In the genomic region with DNA sequence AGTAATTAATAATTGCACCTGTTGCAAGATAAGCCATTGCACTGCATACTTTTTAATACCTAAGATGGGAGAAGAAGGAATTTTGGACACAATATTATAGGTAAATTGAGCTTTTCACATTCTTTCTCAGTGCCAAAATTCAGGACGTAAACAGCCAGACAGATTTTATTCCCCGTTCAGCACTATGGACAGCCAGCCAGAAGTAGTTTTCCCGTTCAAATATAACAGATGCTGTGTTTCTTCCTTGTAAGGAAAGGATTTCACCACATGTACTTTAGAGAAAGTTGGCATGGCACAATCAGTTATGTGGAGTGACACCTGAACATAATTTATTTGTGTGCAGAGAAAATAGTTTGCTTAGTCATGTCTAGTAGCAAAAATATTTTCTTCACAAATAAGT, we compare ENCODE assay signal across 18 cellular contexts. TPM values are rescaled to one million over a fixed set of nuclear protein-coding genes. Genes with fewer than 3 reads are reported as not detected.
DNase-seq lines count a peak whose midpoint lies in the region; ATAC-seq, FAIRE-seq and TF ChIP-seq lines count a peak whose summit lies in the region.
"Had no signal": no experiment of that assay in that cellular context is flagged by ENCODE, and none has a peak within 500 bp of the region (broad histone marks: within the 10 kb centered on the region; RNA-seq: fewer than 3 reads in every experiment).

No MANE protein-coding gene starts in this region.

- H3K9ac ChIP-seq in GM12878 (ENCODE audit: control insufficient read depth, insufficient read depth, low read length), result no peak overlapping the region
- H3K9ac ChIP-seq: BLaER1 treated with 17β-estradiol and CSF1 and Interleukin-3, amounts not matched to agents 10 nM and 100 nM had no signal

- intact Hi-C loops in GM12878 (cut with micrococcal nuclease; ENCODE audit: unreplicated experiment), result no loop called here
- intact Hi-C loops in activated T-helper 1 cell treated with anti-CD3 and anti-CD28 coated beads, Interleukin-12 subunit alpha, Interleukin-12 subunit beta, Interleukin-2, Interleukin-4 antibody, amounts not matched to agents 30 ng/mL and 10 ng/mL and 1 ng/mL, durations not matched to agents 14 hours and 24 hours and 36 hours (cut with micrococcal nuclease), result no loop called here

- ATAC-seq in GM12878 (no peak), GM18519 (IDR thresholded peaks at IDR 0.05; ENCODE audit: low FRiP score, unreplicated experiment) (no peak)

- H4K20me1 ChIP-seq in GM12878 (ENCODE audit: control insufficient read depth, insufficient read depth), result no peaks in the 10 kb centered on the region
- H4K20me1 ChIP-seq: BLaER1 treated with 17β-estradiol and CSF1 and Interleukin-3, amounts not matched to agents 10 nM and 100 nM had no signal

- BruUV-seq in GM12878 (replicated peaks; lab: Mats Ljungman, UMichigan), result no TSS peak

- no peak for FAIRE-seq in GM12878 (lab: Jason Lieb, UNC)
- FAIRE-seq: A204.1 had no signal

- CTCF ChIA-PET in HEK293 (lab: Yijun Ruan, JAX) (no interaction called here), GM12878 (lab: Yijun Ruan, JAX) (no interaction called here)

- H3K27ac ChIP-seq in HEK293 (ENCODE audit: extremely low read depth, low read depth, low read length) (no peak overlapping the region), GM12878 (ENCODE audit: control insufficient read depth, insufficient read depth) (no peak overlapping the region)
- H3K27ac ChIP-seq: BLaER1 treated with 17β-estradiol and CSF1 and Interleukin-3, amounts not matched to agents 10 nM and 100 nM had no signal

- no peaks in the 10 kb centered on the region for H3K9me3 Mint-ChIP-seq in activated T-helper 1 cell treated with anti-CD3 and anti-CD28 coated beads, Interleukin-12 subunit alpha, Interleukin-12 subunit beta, Interleukin-2, Interleukin-4 antibody, amounts not matched to agents 30 ng/mL and 10 ng/mL and 1 ng/mL, durations not matched to agents 14 hours and 24 hours and 36 hours
- H3K9me3 Mint-ChIP-seq in progenitor cell of endocrine pancreas (ENCODE audit: low read depth), result no peaks in the 10 kb centered on the region

- H3K79me2 ChIP-seq in GM12878 (ENCODE audit: control insufficient read depth, insufficient read depth, low read length), result no peaks in the 10 kb centered on the region

- SMC1A ChIA-PET in GM12878 (lab: Charles Lee; ENCODE audit: uncharacterized antibody, unreplicated experiment), result interaction anchor here (1.0 kb wide), 1 partner anchor 10 kb away, joined by 3 read pairs; no protein-coding TSS in a partner anchor

- TF ChIP-seq CTCF in HEK293 (tag by site-specific recombination; IDR thresholded peaks at IDR 0.05) (no peak), GM12878 (IDR thresholded peaks at IDR 0.05 in 2 of 3, conservative IDR thresholded peaks at IDR 0.05 in 1 of 3; ENCODE audit: control insufficient read depth in 2 of 3, extremely low read depth in 1 of 3, insufficient read depth in 1 of 3, low read depth in 3 of 3, low read length in 3 of 3) (no peak), progenitor cell of endocrine pancreas (IDR thresholded peaks at IDR 0.05; ENCODE audit: unreplicated experiment) (no peak)

- in situ Hi-C loops in GM12878 (cut with MboI), result no loop called here

- H3K4me1 ChIP-seq in HEK293 (ENCODE audit: control insufficient read depth, insufficient read depth, low read length) (no peaks in the 10 kb centered on the region; the same call in 1 of the 2 replicates), GM12878 (ENCODE audit: control insufficient read depth, insufficient read depth, low read length) (no peaks in the 10 kb centered on the region)
- H3K4me1 ChIP-seq: BLaER1 treated with 17β-estradiol and CSF1 and Interleukin-3, amounts not matched to agents 10 nM and 100 nM had no signal

- 48% methylated on average over 3 of the region's 3 CpGs for WGBS in GM12878 (ENCODE audit: insufficient coverage, insufficient replicate concordance, low lambda C conversion rate, missing lambda C conversion rate)

- no peak overlapping the region for H3K4me2 ChIP-seq in GM12878 (ENCODE audit: control insufficient read depth, insufficient read depth)
- H3K4me2 ChIP-seq: BLaER1 treated with 17β-estradiol and CSF1 and Interleukin-3, amounts not matched to agents 10 nM and 100 nM had no signal

- no peak for TF ChIP-seq RAD21 in GM12878 (IDR thresholded peaks at IDR 0.05; ENCODE audit: insufficient read depth, low read depth, low read length)

- no peak for TF ChIP-seq POLR2A in GM12878 (IDR thresholded peaks at IDR 0.05; ENCODE audit: low read depth, low read length)

- H3K4me3 Mint-ChIP-seq in activated T-helper 1 cell treated with anti-CD3 and anti-CD28 coated beads, Interleukin-12 subunit alpha, Interleukin-12 subunit beta, Interleukin-2, Interleukin-4 antibody, amounts not matched to agents 30 ng/mL and 10 ng/mL and 1 ng/mL, durations not matched to agents 14 hours and 24 hours and 36 hours, result no peak overlapping the region
- H3K4me3 Mint-ChIP-seq in progenitor cell of endocrine pancreas (ENCODE audit: low read depth), result no peak overlapping the region
- H3K4me3 Mint-ChIP-seq: CD8-positive, alpha-beta memory T cell had no signal

- H3K27ac Mint-ChIP-seq in activated T-helper 1 cell treated with anti-CD3 and anti-CD28 coated beads, Interleukin-12 subunit alpha, Interleukin-12 subunit beta, Interleukin-2, Interleukin-4 antibody, amounts not matched to agents 30 ng/mL and 10 ng/mL and 1 ng/mL, durations not matched to agents 14 hours and 24 hours and 36 hours, result no peak overlapping the region
- H3K27ac Mint-ChIP-seq in progenitor cell of endocrine pancreas, result no peak overlapping the region
- H3K27ac Mint-ChIP-seq: CD8-positive, alpha-beta memory T cell had no signal

- TF ChIP-seq EP300 in GM12878 (IDR thresholded peaks at IDR 0.05; ENCODE audit: borderline replicate concordance in 1 of 2, control insufficient read depth in 1 of 2, low read depth in 2 of 2, low read length in 2 of 2), result no peak

- H2AFZ ChIP-seq in GM12878 (ENCODE audit: control insufficient read depth, low read depth, low read length), result no peak overlapping the region

- H3K9me3 ChIP-seq in HEK293 (ENCODE audit: control insufficient read depth, insufficient read depth, low read depth, low read length) (no peaks in the 10 kb centered on the region), GM12878 (replicated peaks; ENCODE audit: control insufficient read depth, insufficient read depth, low read length) (no peaks in the 10 kb centered on the region)
- H3K9me3 ChIP-seq: BLaER1 treated with 17β-estradiol and CSF1 and Interleukin-3, amounts not matched to agents 10 nM and 100 nM had no signal

- RAD21 ChIA-PET in GM12878 (lab: Charles Lee; ENCODE audit: unreplicated experiment), result no interaction called here

- H3K36me3 Mint-ChIP-seq in activated T-helper 1 cell treated with anti-CD3 and anti-CD28 coated beads, Interleukin-12 subunit alpha, Interleukin-12 subunit beta, Interleukin-2, Interleukin-4 antibody, amounts not matched to agents 30 ng/mL and 10 ng/mL and 1 ng/mL, durations not matched to agents 14 hours and 24 hours and 36 hours (ENCODE audit: low read depth), result no peaks in the 10 kb centered on the region
- no peaks in the 10 kb centered on the region for H3K36me3 Mint-ChIP-seq in progenitor cell of endocrine pancreas (ENCODE audit: insufficient read depth)
- H3K36me3 Mint-ChIP-seq: CD8-positive, alpha-beta memory T cell had no signal

- H3K4me3 ChIP-seq in HEK293 (ENCODE audit: low read depth, low read length) (no peak overlapping the region), GM12878 (no peak overlapping the region)
- H3K4me3 ChIP-seq: BLaER1 treated with 17β-estradiol and CSF1 and Interleukin-3, amounts not matched to agents 10 nM and 100 nM had no signal

- POLR2A ChIA-PET in HEK293 (lab: Yijun Ruan, JAX), result no interaction called here
- POLR2A ChIA-PET in GM12878 (lab: Charles Lee), result no interaction called here

- H3K36me3 ChIP-seq in HEK293 (ENCODE audit: control insufficient read depth in 2 of 2, insufficient read depth in 1 of 2, low read length in 2 of 2) (no peaks in the 10 kb centered on the region), GM12878 (ENCODE audit: control insufficient read depth in 2 of 2, insufficient read depth in 2 of 2, low read length in 1 of 2) (no peaks in the 10 kb centered on the region)
- H3K36me3 ChIP-seq: BLaER1 treated with 17β-estradiol and CSF1 and Interleukin-3, amounts not matched to agents 10 nM and 100 nM had no signal

- DNase-seq in A172 (ENCODE audit: low spot score) (peak; percentile 7), GM12878 (ENCODE audit: low read depth, low spot score) (no peak), left kidney (ENCODE audit: low read depth, low spot score) (peak; percentile 25), AG08395 (ENCODE audit: low spot score) (no peak), progenitor cell of endocrine pancreas (ENCODE audit: low spot score, unreplicated experiment) (no peak)
- no peak for DNase-seq in activated T-helper 1 cell treated with anti-CD3 and anti-CD28 coated beads, Interleukin-12 subunit alpha, Interleukin-12 subunit beta, Interleukin-2, Interleukin-4 antibody, amounts not matched to agents 30 ng/mL and 10 ng/mL and 1 ng/mL, durations not matched to agents 14 hours and 24 hours and 36 hours (ENCODE audit: low spot score)
- DNase-seq: CD8-positive, alpha-beta memory T cell; HCEC 1CT; NCI-H1105; NCI-H2081; NCI-H446 treated with DMSO at 0.1 percent for 48 hours; NCI-H748 treated with DMSO at 0.1 percent for 48 hours; NK-92 treated with Interleukin-12 subunit alpha and Interleukin-12 subunit beta, amount 100 ng/mL, for 24 hours; Right ventricle myocardium superior had no signal

- no peaks in the 10 kb centered on the region for H3K27me3 ChIP-seq in GM12878 (replicated peaks in 1 of 2; ENCODE audit: control insufficient read depth in 2 of 2, insufficient read depth in 2 of 2, low read length in 1 of 2)
- H3K27me3 ChIP-seq: BLaER1 treated with 17β-estradiol and CSF1 and Interleukin-3, amounts not matched to agents 10 nM and 100 nM had no signal

- no peaks in the 10 kb centered on the region for H3K27me3 Mint-ChIP-seq in activated T-helper 1 cell treated with anti-CD3 and anti-CD28 coated beads, Interleukin-12 subunit alpha, Interleukin-12 subunit beta, Interleukin-2, Interleukin-4 antibody, amounts not matched to agents 30 ng/mL and 10 ng/mL and 1 ng/mL, durations not matched to agents 14 hours and 24 hours and 36 hours (ENCODE audit: insufficient read depth)
- H3K27me3 Mint-ChIP-seq in progenitor cell of endocrine pancreas, result no peaks in the 10 kb centered on the region
- H3K27me3 Mint-ChIP-seq: CD8-positive, alpha-beta memory T cell had no signal

- no peaks in the 10 kb centered on the region for H3K4me1 Mint-ChIP-seq in activated T-helper 1 cell treated with anti-CD3 and anti-CD28 coated beads, Interleukin-12 subunit alpha, Interleukin-12 subunit beta, Interleukin-2, Interleukin-4 antibody, amounts not matched to agents 30 ng/mL and 10 ng/mL and 1 ng/mL, durations not matched to agents 14 hours and 24 hours and 36 hours (ENCODE audit: low read depth)
- H3K4me1 Mint-ChIP-seq in progenitor cell of endocrine pancreas (ENCODE audit: low read depth), result no peaks in the 10 kb centered on the region
- H3K4me1 Mint-ChIP-seq: CD8-positive, alpha-beta memory T cell had no signal

RNA-seq across cellular contexts. Expression of gene SEMA3E, which starts 34.8 kb away (rescaled TPM):
- total RNA-seq in A172 (2014; rRNA removed; shearing (Covaris generic)), result 0.29 and 3.6 TPM in 2 replicates
- total RNA-seq in GM12878 (2013; cell fraction: nucleolus; rRNA removed), result 0.44 and 0.73 TPM in 2 replicates
- 1.1 and 1.2 TPM in 2 replicates for total RNA-seq in GM12878 (2014; rRNA removed)
- 0.85 and 1.2 TPM in 2 replicates for total RNA-seq in GM12878 (2014; rRNA removed; fragmentation: Illumina TruSeq; extraction: Trizol)
- 1.4 and 2.0 TPM in 2 replicates for total RNA-seq in GM12878 (2021)
- not detected for polyA plus RNA-seq in GM12878 (2011; ENCODE audit: low read depth)
- polyA plus RNA-seq in GM12878 (2011; rRNA removed), result 0.07 and 0.08 TPM in 2 replicates
- polyA plus RNA-seq in GM12878 (2011; cell fraction: cytosol; rRNA removed), result 0.01 TPM in 1 of 2 replicates, not detected in the other
- polyA plus RNA-seq in GM12878 (2011; cell fraction: nucleus; rRNA removed), result 0.01 TPM in 1 of 2 replicates, not detected in the other
- polyA plus RNA-seq in GM12878 (2012), result not detected in 2 replicates
- polyA plus RNA-seq in GM12878 (2014; fragmentation: Illumina TruSeq; extraction: Trizol), result 0.72 and 1.0 TPM in 2 replicates
- polyA plus RNA-seq in GM12878 (2014; fragmentation: Nextera tagmentation; extraction: Ambion mirVana), result 1 to 10 TPM in 1 of 2 experiments, under 1 TPM in 1; 0.47 to 1.6 TPM
- 0.30 and 0.76 TPM in 2 replicates for polyA plus RNA-seq in GM12878 (2014; rRNA removed)
- polyA plus RNA-seq in GM12878 (2016; fragmentation: Nextera tagmentation; extraction: Ambion mirVana), result 1 to 10 TPM in 1 of 2 experiments, under 1 TPM in 1; 0.78 to 1.1 TPM
- 0.10 and 0.15 TPM in 2 replicates for polyA minus RNA-seq in GM12878 (2011; rRNA and poly(A)+ RNA removed)
- not detected in 2 replicates for polyA minus RNA-seq in GM12878 (2011; cell fraction: cytosol; rRNA and poly(A)+ RNA removed)
- polyA minus RNA-seq in GM12878 (2011; cell fraction: nucleus; rRNA and poly(A)+ RNA removed), result 0.36 and 0.57 TPM in 2 replicates
- total RNA-seq in activated T-helper 1 cell treated with anti-CD3 and anti-CD28 coated beads, Interleukin-12 subunit alpha, Interleukin-12 subunit beta, Interleukin-2, Interleukin-4 antibody, amounts not matched to agents 30 ng/mL and 10 ng/mL and 1 ng/mL, durations not matched to agents 14 hours and 24 hours and 36 hours, result not detected in 2 replicates
- 0.29 and 1.1 TPM in 2 replicates for total RNA-seq in progenitor cell of endocrine pancreas
- total RNA-seq: CD8-positive, alpha-beta memory T cell had no signal
- polyA plus RNA-seq: CD8-positive, alpha-beta memory T cell had no signal

Comparison
In these comparisons a context has a peak if more than half of its experiments do, and no peak if none do; other contexts are left out.
1. DNase-seq: peak in A172 (single experiment) and left kidney (single experiment); none in GM12878 (single experiment), activated T-helper 1 cell treated with anti-CD3 and anti-CD28 coated beads, Interleukin-12 subunit alpha, Interleukin-12 subunit beta, Interleukin-2, Interleukin-4 antibody, amounts not matched to agents 30 ng/mL and 10 ng/mL and 1 ng/mL, durations not matched to agents 14 hours and 24 hours and 36 hours (single experiment), AG08395 (single experiment) and progenitor cell of endocrine pancreas (single experiment).